Comparison of ENCODE assay signal across 20 cellular contexts in genomic region chr1:171185064-171185463, GRCh38. TPM values are rescaled to one million over a fixed set of nuclear protein-coding genes. Genes with fewer than 3 reads are reported as not detected.
DNase-seq lines count a peak whose midpoint lies in the region; ATAC-seq, FAIRE-seq and TF ChIP-seq lines count a peak whose summit lies in the region.
"Had no signal": no experiment of that assay in that cellular context is flagged by ENCODE, and none has a peak within 500 bp of the region (broad histone marks: within the 10 kb centered on the region; RNA-seq: fewer than 3 reads in every experiment).

Gene FMO2, plus strand, starts transcription at chr1:171185300. Its CDS starts 414 bp downstream, at chr1:171185714.

- TF ChIP-seq CTCF in fibroblast of the aortic adventitia (IDR thresholded peaks at IDR 0.05; ENCODE audit: insufficient read depth, low read length) (no peak), subcutaneous adipose tissue (IDR thresholded peaks at IDR 0.05; ENCODE audit: low read depth) (no peak), mesothelial cell of epicardium (IDR thresholded peaks at IDR 0.05; ENCODE audit: unreplicated experiment) (no peak)

- peak within 1 kb of the TSS; percentile 55 for H3K9ac ChIP-seq in adipocyte (ENCODE audit: low read length)

- H3K9me3 ChIP-seq in adipocyte (ENCODE audit: control insufficient read depth, low read length): no peaks in the 10 kb centered on the region
- H3K9me3 ChIP-seq: mucosa of descending colon, SJCRH30 had no signal

- no peaks in the 10 kb centered on the region for H3K27me3 Mint-ChIP-seq in mesothelial cell of epicardium (ENCODE audit: low read depth)
- H3K27me3 Mint-ChIP-seq: progenitor cell of endocrine pancreas had no signal

- H3K27me3 ChIP-seq in adipocyte (replicated peaks; ENCODE audit: control insufficient read depth, insufficient read depth, low read length): no peaks in the 10 kb centered on the region
- H3K27me3 ChIP-seq: SJCRH30 had no signal

- no peak within 1 kb of the TSS for H3K27ac Mint-ChIP-seq in mesothelial cell of epicardium
- H3K27ac Mint-ChIP-seq: activated T-cell treated with anti-CD3 and anti-CD28 coated beads, Interleukin-2, amount 50 U/mL, for 72 hours; progenitor cell of endocrine pancreas had no signal

- H3K36me3 ChIP-seq in adipocyte (ENCODE audit: control insufficient read depth, insufficient read depth, low read length, severe bottlenecking): no peaks in the 10 kb centered on the region
- H3K36me3 ChIP-seq: SJCRH30 had no signal

- no peak within 1 kb of the TSS for H3K4me3 Mint-ChIP-seq in mesothelial cell of epicardium
- H3K4me3 Mint-ChIP-seq: activated T-cell treated with anti-CD3 and anti-CD28 coated beads, Interleukin-2, amount 50 U/mL, for 72 hours had no signal

- H3K4me3 ChIP-seq in adipocyte (ENCODE audit: low read length) (peak within 1 kb of the TSS; percentile 75), fibroblast of the aortic adventitia (ENCODE audit: low read depth, low read length) (peak within 1 kb of the TSS; percentile 28)
- H3K4me3 ChIP-seq: mucosa of descending colon, SJCRH30 had no signal

- H3K9me3 Mint-ChIP-seq in mesothelial cell of epicardium: no peaks in the 10 kb centered on the region
- H3K9me3 Mint-ChIP-seq: activated T-cell treated with anti-CD3 and anti-CD28 coated beads, Interleukin-2, amount 50 U/mL, for 72 hours had no signal

- peaks cover 25% of the 10 kb centered on the region for H3K4me1 ChIP-seq in adipocyte (ENCODE audit: control insufficient read depth, insufficient read depth, low read length)
- H3K4me1 ChIP-seq: SJCRH30 had no signal

- no peaks in the 10 kb centered on the region for H3K36me3 Mint-ChIP-seq in mesothelial cell of epicardium

- FAIRE-seq in HTR-8/SVneo (lab: Jason Lieb, UNC): no peak
- FAIRE-seq: GM19239, H1 had no signal

- DNase-seq in adipocyte (ENCODE audit: low read depth) (no peak), fibroblast of the aortic adventitia (ENCODE audit: low read depth) (peak; percentile 52), mesenteric fat pad (ENCODE audit: low spot score) (no peak), mesothelial cell of epicardium (ENCODE audit: low spot score in 2 of 2, unreplicated experiment in 2 of 2) (no peak), HTR-8/SVneo (ENCODE audit: insufficient read length, low spot score) (no peak)
- DNase-seq in activated effector memory CD4-positive, alpha-beta T cell treated with anti-CD3 and anti-CD28 coated beads, Interleukin-2, amount 50 U/mL, for 16 hours: no peak
- DNase-seq: activated CD4-positive, alpha-beta T cell treated with anti-CD3 and anti-CD28 coated beads, Interleukin-2, amount 50 U/mL, for 4 hours; activated T-cell treated with anti-CD3 and anti-CD28 coated beads, Interleukin-2, amount 50 U/mL, for 72 hours; amygdala; cortex of kidney; mucosa of descending colon; NCI-H1105 treated with DMSO at 0.1 percent for 48 hours; NCI-H226; SJCRH30; stimulated activated CD4-positive, alpha-beta T cell treated with anti-CD3 and anti-CD28 coated beads, Interleukin-2, amount 100 ng/mL, for 24 hours had no signal

- no peaks in the 10 kb centered on the region for H3K4me1 Mint-ChIP-seq in mesothelial cell of epicardium

- no peak for ATAC-seq in HG03108 (IDR thresholded peaks at IDR 0.05; ENCODE audit: unreplicated experiment)
- ATAC-seq: activated T-cell treated with anti-CD3 and anti-CD28 coated beads, Interleukin-2, amount 50 U/mL, for 72 hours; mucosa of descending colon had no signal

RNA-seq across cellular contexts. Expression of gene FMO2, which starts in this region (rescaled TPM):
- total RNA-seq in fibroblast of the aortic adventitia (ENCODE audit: low replicate concordance) (0.45 and 7.4 TPM in 2 replicates), mesenteric fat pad (45.2 TPM), subcutaneous adipose tissue (100 to 1,000 TPM in 1 of 4 donors, 10 to 100 TPM in 3; 58.5 to 158 (median 88.3) TPM), mesothelial cell of epicardium (not detected in 3 replicates)
- total RNA-seq: activated T-cell treated with anti-CD3 and anti-CD28 coated beads, Interleukin-2, amount 50 U/mL, for 72 hours; H1; progenitor cell of endocrine pancreas; SJCRH30 had no signal
